32 cellular contexts compared by ENCODE assay signal in genomic region chr10:81704596-81704995, GRCh38.
"Had no signal": no experiment of that assay in that cellular context is flagged by ENCODE, and none has a peak within 500 bp of the region (broad histone marks: within the 10 kb centered on the region; RNA-seq: fewer than 3 reads in every experiment).

No MANE protein-coding gene starts in this region.

- H3K27ac ChIP-seq: VCaP had no signal

- H3K36me3 ChIP-seq: MG63 had no signal

- H3K4me3 ChIP-seq: MG63 had no signal

- H3K27me3 ChIP-seq: MG63 had no signal

- DNase-seq: activated CD4-positive, alpha-beta memory T cell treated with anti-CD3 and anti-CD28 coated beads, Interleukin-2, amount 10 ng/mL, durations not matched to agents 7 days and 5 days; activated CD4-positive, alpha-beta T cell treated with anti-CD3 and anti-CD28 coated beads for 1 hour; activated CD4-positive, alpha-beta T cell treated with anti-CD3 and anti-CD28 coated beads for 48 hours; activated CD4-positive, CD25-positive, alpha-beta regulatory T cell; activated CD8-positive, alpha-beta memory T cell treated with anti-CD3 and anti-CD28 coated beads for 24 hours; activated CD8-positive, alpha-beta memory T cell treated with anti-CD3 and anti-CD28 coated beads, Interleukin-2, amount 10 ng/mL, durations not matched to agents 7 days and 5 days; activated CD8-positive, alpha-beta memory T cell treated with anti-CD3 and anti-CD28 coated beads, Interleukin-2, amount 50 U/mL, for 48 hours; activated effector memory CD4-positive, alpha-beta T cell treated with Interleukin-2 at 50 U/mL for 16 hours; activated naive CD4-positive, alpha-beta T cell treated with anti-CD3 and anti-CD28 coated beads, Interleukin-2, amount 10 ng/mL, durations not matched to agents 7 days and 5 days; activated naive CD8-positive, alpha-beta T cell treated with anti-CD3 and anti-CD28 coated beads, Interleukin-2, amount 50 U/mL, for 24 hours; activated T-cell treated with anti-CD3 and anti-CD28 coated beads, Interleukin-2, amount 50 U/mL, for 48 hours; anterior cingulate cortex; central memory CD4-positive, alpha-beta T cell; Kasumi-1; MG63; NCI-H1048; NCI-H1105 treated with DMSO at 0.1 percent for 48 hours; NCI-H1436 treated with DMSO at 0.1 percent for 48 hours; NCI-H1694 treated with DMSO at 0.1 percent for 48 hours; NCI-H2029 treated with DMSO at 0.1 percent for 48 hours; NCI-H2107; NCI-H2171; NCI-H510A; NCI-H526; NCI-H748 treated with DMSO at 0.1 percent for 48 hours; OCI-M1; Right ventricle myocardium superior; SW 1271; T-helper 1 cell; T-helper 2 cell; T-helper 9 cell had no signal

- H3K9me3 ChIP-seq: MG63 had no signal
